In genomic region chr20:45792513-45793118, GRCh38 we compare ENCODE assay signal across 8 cellular contexts. TPM values are rescaled to one million over a fixed set of nuclear protein-coding genes. Genes with fewer than 3 reads are reported as not detected.
DNase-seq lines count a peak whose midpoint lies in the region; ATAC-seq and TF ChIP-seq lines count a peak whose summit lies in the region.

No MANE protein-coding gene starts in this region.

- H3K36me3 Mint-ChIP-seq in natural killer cell: no peaks in the 10 kb centered on the region

- peak overlapping the region; percentile 87 for H3K4me2 ChIP-seq in OCI-LY3 (ENCODE audit: low read length)

- H3K9me3 Mint-ChIP-seq in natural killer cell: no peaks in the 10 kb centered on the region

- H3K4me1 Mint-ChIP-seq in natural killer cell: peaks cover 13 to 15% of the 10 kb centered on the region in 2 donors

- H3K4me3 Mint-ChIP-seq in natural killer cell: peak overlapping the region; percentile 93

- WGBS in ectodermal cell, 2 experiments: 66 to 70% methylated on average over 13 of the region's 13 CpGs

- no peak for TF ChIP-seq CTCF in OCI-LY3 (IDR thresholded peaks at IDR 0.05; ENCODE audit: low read depth, low read length)
- TF ChIP-seq CTCF in natural killer cell (IDR thresholded peaks at IDR 0.05): no peak

- intact Hi-C loops in natural killer cell (cut with micrococcal nuclease): loop anchor here (2.0 kb wide), 1 partner anchor 64 kb away; the partner anchor contains the start of genes ACOT8 and ZSWIM3

- peak overlapping the region; percentile 85 for H3K9ac ChIP-seq in OCI-LY3 (ENCODE audit: low read length)

- peaks cover 6% of the 10 kb centered on the region for H3K4me1 ChIP-seq in OCI-LY3 (ENCODE audit: low read length)
- H3K4me1 ChIP-seq in ectodermal cell (ENCODE audit: control insufficient read depth, insufficient read depth, low read length): peaks cover 5% of the 10 kb centered on the region

- H4K20me1 ChIP-seq in OCI-LY3 (ENCODE audit: insufficient read depth, low read length): no peaks in the 10 kb centered on the region

- H3K4me3 ChIP-seq in OCI-LY3 (ENCODE audit: low read length) (peak overlapping the region; percentile 82), ectodermal cell (ENCODE audit: insufficient read depth, low read depth, low read length) (peak overlapping the region; percentile 85)

- H3K27ac ChIP-seq in OCI-LY3 (ENCODE audit: low read length) (0 out of 2 replicates have a peak overlapping the region, but pooled peaks have one; percentile 41), ectodermal cell (ENCODE audit: insufficient read depth, low read depth, low read length, poor library complexity, severe bottlenecking) (no peak overlapping the region)

- H3K36me3 ChIP-seq in OCI-LY3 (replicated peaks; ENCODE audit: low read depth, low read length) (peaks cover 24% of the 10 kb centered on the region), ectodermal cell (ENCODE audit: control insufficient read depth, insufficient read depth, low read length) (peaks cover 13% of the 10 kb centered on the region)

- H3K27me3 ChIP-seq in OCI-LY3 (ENCODE audit: low read depth, low read length) (peaks cover 7% of the 10 kb centered on the region; the same call in 1 of the 2 replicates), ectodermal cell (ENCODE audit: control insufficient read depth, insufficient read depth, low read length, poor library complexity, severe bottlenecking) (no peaks in the 10 kb centered on the region)

- no peaks in the 10 kb centered on the region for H3K27me3 Mint-ChIP-seq in natural killer cell (ENCODE audit: low read depth in 2 of 2)

- H3K9me3 ChIP-seq in OCI-LY3 (ENCODE audit: insufficient read depth, low read length) (no peaks in the 10 kb centered on the region), ectodermal cell (ENCODE audit: control insufficient read depth, low read length) (no peaks in the 10 kb centered on the region)

- H3K79me2 ChIP-seq in OCI-LY3 (ENCODE audit: low read length): peaks cover 12% of the 10 kb centered on the region

- H2AFZ ChIP-seq in OCI-LY3 (ENCODE audit: low read depth, low read length): no peak overlapping the region; the same call in 1 of the 2 replicates

- H3K27ac Mint-ChIP-seq in natural killer cell: peak overlapping the region; percentile 91 to 93

- DNase-seq in natural killer cell (no peak), DMS 273 (lab: John Stamatoyannopoulos, UW; ENCODE audit: unreplicated experiment) (no peak), ureter (ENCODE audit: low spot score) (no peak), 8988T (no peak)

- peak; percentile 8 for ATAC-seq in GM19395 (IDR thresholded peaks at IDR 0.05; ENCODE audit: unreplicated experiment)
- ATAC-seq in natural killer cell: no peak
- no peak for ATAC-seq in GM18868 (IDR thresholded peaks at IDR 0.05; ENCODE audit: unreplicated experiment)

RNA-seq across cellular contexts. Expression of gene DNTTIP1, which starts 0.9 kb away (rescaled TPM):
- 42.9 TPM for polyA plus RNA-seq in ectodermal cell (2013, experiment 1 of 4)
- 44.6 TPM for polyA plus RNA-seq in ectodermal cell (2013, experiment 2 of 4)
- 38.5 TPM for polyA plus RNA-seq in ectodermal cell (2013, experiment 3 of 4)
- polyA plus RNA-seq in ectodermal cell (2013, experiment 4 of 4): 42.4 TPM
- 10 to 100 TPM; 11.3 to 15.5 (median 13.9) TPM for total RNA-seq in natural killer cell
- total RNA-seq in ureter: 24.5 TPM

RNA-seq across cellular contexts. Expression of gene WFDC3, which starts 0.9 kb away (rescaled TPM):
- not detected for polyA plus RNA-seq in ectodermal cell (2013, experiment 1 of 4)
- not detected for polyA plus RNA-seq in ectodermal cell (2013, experiment 2 of 4)
- not detected for polyA plus RNA-seq in ectodermal cell (2013, experiment 3 of 4)
- polyA plus RNA-seq in ectodermal cell (2013, experiment 4 of 4): not detected
- total RNA-seq in natural killer cell (not detected), ureter (3.0 TPM)

RNA-seq across cellular contexts. Expression of gene UBE2C, which starts 19.8 kb away (rescaled TPM):
- polyA plus RNA-seq in ectodermal cell (2013, experiment 1 of 4): 201 TPM
- polyA plus RNA-seq in ectodermal cell (2013, experiment 2 of 4): 156 TPM
- polyA plus RNA-seq in ectodermal cell (2013, experiment 3 of 4): 234 TPM
- 236 TPM for polyA plus RNA-seq in ectodermal cell (2013, experiment 4 of 4)
- total RNA-seq in natural killer cell: 1 to 10 TPM in 1 of 3 donors, under 1 TPM in 1, not detected in 1; 0.54 to 3.2 TPM
- total RNA-seq in ureter: 1.1 TPM

RNA-seq across cellular contexts. Expression of gene TNNC2, which starts 34.5 kb away (rescaled TPM):
- 1.9 TPM for polyA plus RNA-seq in ectodermal cell (2013, experiment 1 of 4)
- polyA plus RNA-seq in ectodermal cell (2013, experiment 2 of 4): 1.1 TPM
- 1.0 TPM for polyA plus RNA-seq in ectodermal cell (2013, experiment 3 of 4)
- 1.5 TPM for polyA plus RNA-seq in ectodermal cell (2013, experiment 4 of 4)
- total RNA-seq in natural killer cell (1 to 10 TPM in 1 of 3 donors, under 1 TPM in 1, not detected in 1; 0.93 to 1.5 TPM), ureter (0.57 TPM)

RNA-seq across cellular contexts. Expression of gene SNX21, which starts 41.0 kb away (rescaled TPM):
- polyA plus RNA-seq in ectodermal cell (2013, experiment 1 of 4): 12.9 TPM
- polyA plus RNA-seq in ectodermal cell (2013, experiment 2 of 4): 12.3 TPM
- 10.7 TPM for polyA plus RNA-seq in ectodermal cell (2013, experiment 3 of 4)
- polyA plus RNA-seq in ectodermal cell (2013, experiment 4 of 4): 13.3 TPM
- total RNA-seq in natural killer cell (1 to 10 TPM in 2 of 3 donors, under 1 TPM in 1; 0.99 to 1.7 (median 1.2) TPM), ureter (31.4 TPM)
